Comparison of ENCODE assay signal across 1 cellular context in the genomic region with DNA sequence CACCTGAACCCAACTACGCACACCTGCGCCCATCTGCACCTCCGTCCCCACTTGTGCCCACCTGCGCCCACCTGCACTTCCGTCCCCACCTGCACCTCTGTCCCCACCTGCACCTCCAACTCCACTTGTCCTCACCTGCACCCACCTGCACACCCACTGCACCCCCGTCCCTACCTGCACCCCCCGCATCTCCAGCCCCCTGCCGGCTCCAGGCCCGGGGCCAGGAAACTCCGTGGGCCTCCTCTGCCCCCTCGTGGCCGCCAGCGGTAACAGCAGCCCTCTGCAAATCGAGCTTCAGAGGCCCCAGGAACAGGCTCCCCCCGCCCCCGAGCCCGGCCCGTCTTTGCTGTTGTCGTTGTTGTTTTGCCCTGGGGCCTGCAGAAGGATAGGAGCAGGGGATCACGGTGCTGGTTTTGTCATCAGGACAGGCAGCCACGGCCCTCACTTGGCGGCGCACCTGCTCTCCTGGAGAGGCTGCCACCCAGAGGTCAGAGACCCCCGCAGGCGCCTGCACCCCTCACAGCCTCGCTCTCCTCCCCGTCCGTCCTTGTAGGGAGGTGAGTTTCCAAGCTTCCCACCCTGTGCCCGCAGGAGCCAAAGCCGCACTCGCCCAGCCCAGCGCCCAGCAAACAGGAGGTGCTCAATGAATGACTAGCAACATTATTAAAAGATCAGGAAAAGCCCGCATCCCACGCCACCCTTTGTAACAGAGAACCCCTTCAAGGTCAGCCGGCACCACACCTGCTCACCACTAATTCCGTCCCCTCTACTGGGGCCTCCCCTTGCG.
TF ChIP-seq lines count a peak whose summit lies in the region.

No MANE protein-coding gene starts in this region.

TF ChIP-seq in HEK293, 187 proteins besides CTCF, POLR2A, EP300 and RAD21 (continued from another document and continues in another):
- no peak for TF ChIP-seq REST (tag by site-specific recombination; IDR thresholded peaks at IDR 0.05)
- TF ChIP-seq ZNF544 (tag by site-specific recombination; IDR thresholded peaks at IDR 0.05) = no peak
- no peak for TF ChIP-seq ZNF501 (tag by site-specific recombination; IDR thresholded peaks at IDR 0.05)
- TF ChIP-seq, protein P1, sequence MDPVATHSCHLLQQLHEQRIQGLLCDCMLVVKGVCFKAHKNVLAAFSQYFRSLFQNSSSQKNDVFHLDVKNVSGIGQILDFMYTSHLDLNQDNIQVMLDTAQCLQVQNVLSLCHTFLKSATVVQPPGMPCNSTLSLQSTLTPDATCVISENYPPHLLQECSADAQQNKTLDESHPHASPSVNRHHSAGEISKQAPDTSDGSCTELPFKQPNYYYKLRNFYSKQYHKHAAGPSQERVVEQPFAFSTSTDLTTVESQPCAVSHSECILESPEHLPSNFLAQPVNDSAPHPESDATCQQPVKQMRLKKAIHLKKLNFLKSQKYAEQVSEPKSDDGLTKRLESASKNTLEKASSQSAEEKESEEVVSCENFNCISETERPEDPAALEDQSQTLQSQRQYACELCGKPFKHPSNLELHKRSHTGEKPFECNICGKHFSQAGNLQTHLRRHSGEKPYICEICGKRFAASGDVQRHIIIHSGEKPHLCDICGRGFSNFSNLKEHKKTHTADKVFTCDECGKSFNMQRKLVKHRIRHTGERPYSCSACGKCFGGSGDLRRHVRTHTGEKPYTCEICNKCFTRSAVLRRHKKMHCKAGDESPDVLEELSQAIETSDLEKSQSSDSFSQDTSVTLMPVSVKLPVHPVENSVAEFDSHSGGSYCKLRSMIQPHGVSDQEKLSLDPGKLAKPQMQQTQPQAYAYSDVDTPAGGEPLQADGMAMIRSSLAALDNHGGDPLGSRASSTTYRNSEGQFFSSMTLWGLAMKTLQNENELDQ (tag by site-specific recombination; IDR thresholded peaks at IDR 0.05; ENCODE audit: low read depth) = no peak
- TF ChIP-seq ZNF146 (tag by site-specific recombination; IDR thresholded peaks at IDR 0.05) = no peak
- no peak for TF ChIP-seq RBAK (tag by site-specific recombination; IDR thresholded peaks at IDR 0.05)
- TF ChIP-seq ZNF132 (tag by site-specific recombination; IDR thresholded peaks at IDR 0.05; ENCODE audit: borderline replicate concordance) = no peak
- no peak for TF ChIP-seq ZBTB48 (tag by site-specific recombination; IDR thresholded peaks at IDR 0.05)
- TF ChIP-seq ZNF510 (tag by site-specific recombination; IDR thresholded peaks at IDR 0.05; ENCODE audit: insufficient replicate concordance) = no peak
- no peak for TF ChIP-seq ZNF138 (tag by site-specific recombination; IDR thresholded peaks at IDR 0.05; ENCODE audit: borderline replicate concordance)
- TF ChIP-seq ZFP3 (tag by site-specific recombination; IDR thresholded peaks at IDR 0.05; ENCODE audit: low read depth) = peak; percentile 21; the same call in 1 of the 2 replicates
- no peak for TF ChIP-seq HOXD13 (CRISPR knock-in tag; IDR thresholded peaks at IDR 0.05; ENCODE audit: borderline replicate concordance)
- no peak for TF ChIP-seq HOXC10 (CRISPR knock-in tag; IDR thresholded peaks at IDR 0.05)
- TF ChIP-seq ZNF513 (tag by site-specific recombination; IDR thresholded peaks at IDR 0.05) = no peak
- no peak for TF ChIP-seq ZNF830 (tag by site-specific recombination; IDR thresholded peaks at IDR 0.05; ENCODE audit: low read depth)
- TF ChIP-seq, protein P2, sequence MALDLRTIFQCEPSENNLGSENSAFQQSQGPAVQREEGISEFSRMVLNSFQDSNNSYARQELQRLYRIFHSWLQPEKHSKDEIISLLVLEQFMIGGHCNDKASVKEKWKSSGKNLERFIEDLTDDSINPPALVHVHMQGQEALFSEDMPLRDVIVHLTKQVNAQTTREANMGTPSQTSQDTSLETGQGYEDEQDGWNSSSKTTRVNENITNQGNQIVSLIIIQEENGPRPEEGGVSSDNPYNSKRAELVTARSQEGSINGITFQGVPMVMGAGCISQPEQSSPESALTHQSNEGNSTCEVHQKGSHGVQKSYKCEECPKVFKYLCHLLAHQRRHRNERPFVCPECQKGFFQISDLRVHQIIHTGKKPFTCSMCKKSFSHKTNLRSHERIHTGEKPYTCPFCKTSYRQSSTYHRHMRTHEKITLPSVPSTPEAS (tag by site-specific recombination; IDR thresholded peaks at IDR 0.05) = peak; percentile 23; the same call in 1 of the 2 replicates
- no peak for TF ChIP-seq ZNF292 (tag by site-specific recombination; IDR thresholded peaks at IDR 0.05; ENCODE audit: borderline replicate concordance, low read depth)
- no peak for TF ChIP-seq ZNF677 (tag by site-specific recombination; IDR thresholded peaks at IDR 0.05)
- TF ChIP-seq ZNF133 (tag by site-specific recombination; IDR thresholded peaks at IDR 0.05) = no peak
- TF ChIP-seq, protein P3, sequence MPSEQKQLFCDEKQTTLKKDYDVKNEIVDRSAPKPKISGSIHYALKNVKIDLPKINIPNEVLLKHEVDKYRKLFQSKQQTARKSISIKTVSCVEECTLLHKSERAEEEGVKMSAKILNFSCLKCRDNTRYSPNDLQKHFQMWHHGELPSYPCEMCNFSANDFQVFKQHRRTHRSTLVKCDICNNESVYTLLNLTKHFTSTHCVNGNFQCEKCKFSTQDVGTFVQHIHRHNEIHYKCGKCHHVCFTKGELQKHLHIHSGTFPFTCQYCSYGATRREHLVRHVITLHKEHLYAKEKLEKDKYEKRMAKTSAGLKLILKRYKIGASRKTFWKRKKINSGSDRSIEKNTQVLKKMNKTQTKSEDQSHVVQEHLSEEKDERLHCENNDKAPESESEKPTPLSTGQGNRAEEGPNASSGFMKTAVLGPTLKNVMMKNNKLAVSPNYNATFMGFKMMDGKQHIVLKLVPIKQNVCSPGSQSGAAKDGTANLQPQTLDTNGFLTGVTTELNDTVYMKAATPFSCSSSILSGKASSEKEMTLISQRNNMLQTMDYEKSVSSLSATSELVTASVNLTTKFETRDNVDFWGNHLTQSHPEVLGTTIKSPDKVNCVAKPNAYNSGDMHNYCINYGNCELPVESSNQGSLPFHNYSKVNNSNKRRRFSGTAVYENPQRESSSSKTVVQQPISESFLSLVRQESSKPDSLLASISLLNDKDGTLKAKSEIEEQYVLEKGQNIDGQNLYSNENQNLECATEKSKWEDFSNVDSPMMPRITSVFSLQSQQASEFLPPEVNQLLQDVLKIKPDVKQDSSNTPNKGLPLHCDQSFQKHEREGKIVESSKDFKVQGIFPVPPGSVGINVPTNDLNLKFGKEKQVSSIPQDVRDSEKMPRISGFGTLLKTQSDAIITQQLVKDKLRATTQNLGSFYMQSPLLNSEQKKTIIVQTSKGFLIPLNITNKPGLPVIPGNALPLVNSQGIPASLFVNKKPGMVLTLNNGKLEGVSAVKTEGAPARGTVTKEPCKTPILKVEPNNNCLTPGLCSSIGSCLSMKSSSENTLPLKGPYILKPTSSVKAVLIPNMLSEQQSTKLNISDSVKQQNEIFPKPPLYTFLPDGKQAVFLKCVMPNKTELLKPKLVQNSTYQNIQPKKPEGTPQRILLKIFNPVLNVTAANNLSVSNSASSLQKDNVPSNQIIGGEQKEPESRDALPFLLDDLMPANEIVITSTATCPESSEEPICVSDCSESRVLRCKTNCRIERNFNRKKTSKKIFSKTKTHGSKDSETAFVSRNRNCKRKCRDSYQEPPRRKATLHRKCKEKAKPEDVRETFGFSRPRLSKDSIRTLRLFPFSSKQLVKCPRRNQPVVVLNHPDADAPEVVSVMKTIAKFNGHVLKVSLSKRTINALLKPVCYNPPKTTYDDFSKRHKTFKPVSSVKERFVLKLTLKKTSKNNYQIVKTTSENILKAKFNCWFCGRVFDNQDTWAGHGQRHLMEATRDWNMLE (tag by site-specific recombination; conservative IDR thresholded peaks at IDR 0.05; ENCODE audit: low read depth) = no peak
- no peak; the same call in 1 of the 2 replicates for TF ChIP-seq KLF8 (tag by site-specific recombination; IDR thresholded peaks at IDR 0.05)
- TF ChIP-seq, protein P4, sequence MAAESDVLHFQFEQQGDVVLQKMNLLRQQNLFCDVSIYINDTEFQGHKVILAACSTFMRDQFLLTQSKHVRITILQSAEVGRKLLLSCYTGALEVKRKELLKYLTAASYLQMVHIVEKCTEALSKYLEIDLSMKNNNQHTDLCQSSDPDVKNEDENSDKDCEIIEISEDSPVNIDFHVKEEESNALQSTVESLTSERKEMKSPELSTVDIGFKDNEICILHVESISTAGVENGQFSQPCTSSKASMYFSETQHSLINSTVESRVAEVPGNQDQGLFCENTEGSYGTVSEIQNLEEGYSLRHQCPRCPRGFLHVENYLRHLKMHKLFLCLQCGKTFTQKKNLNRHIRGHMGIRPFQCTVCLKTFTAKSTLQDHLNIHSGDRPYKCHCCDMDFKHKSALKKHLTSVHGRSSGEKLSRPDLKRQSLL (tag by site-specific recombination; IDR thresholded peaks at IDR 0.05) = no peak
- TF ChIP-seq ATF2 (tag by site-specific recombination; IDR thresholded peaks at IDR 0.05; ENCODE audit: low read depth) = no peak
- TF ChIP-seq KLF17 (tag by site-specific recombination; IDR thresholded peaks at IDR 0.05) = peak; percentile 54; the same call in 1 of the 2 replicates
- TF ChIP-seq GLIS2 (tag by site-specific recombination; IDR thresholded peaks at IDR 0.05) = peak; percentile 69
- no peak for TF ChIP-seq ZNF350 (tag by site-specific recombination; IDR thresholded peaks at IDR 0.05)
- no peak for TF ChIP-seq ZNF174 (tag by site-specific recombination; IDR thresholded peaks at IDR 0.05)
- no peak for TF ChIP-seq ZNF48 (tag by site-specific recombination; IDR thresholded peaks at IDR 0.05)
- peak; percentile 87 for TF ChIP-seq GLIS1 (tag by site-specific recombination; IDR thresholded peaks at IDR 0.05)
- TF ChIP-seq ZNF311 (tag by site-specific recombination; IDR thresholded peaks at IDR 0.05; ENCODE audit: borderline replicate concordance) = no peak
- TF ChIP-seq ZNF560 (tag by site-specific recombination; IDR thresholded peaks at IDR 0.05; ENCODE audit: borderline replicate concordance) = no peak
